In genomic region chr2:49042510-49042909, GRCh38 we compare ENCODE assay signal across 26 cellular contexts.
"Had no signal": no experiment of that assay in that cellular context is flagged by ENCODE, and none has a peak within 500 bp of the region (broad histone marks: within the 10 kb centered on the region; RNA-seq: fewer than 3 reads in every experiment).

No MANE protein-coding gene starts in this region.

- H3K36me3 Mint-ChIP-seq: activated naive CD8-positive, alpha-beta T cell treated with anti-CD3 and anti-CD28 coated beads, Interleukin-2, amount 10 ng/mL, durations not matched to agents 7 days and 5 days; natural killer cell treated with Interleukin-12 subunit alpha and Interleukin-12 subunit beta and Interleukin-15 and Interleukin-18, amount 100 ng/mL, for 72 hours; stimulated activated effector memory CD8-positive, alpha-beta T cell treated with anti-CD3 and anti-CD28 coated beads, Interleukin-12 subunit alpha, Interleukin-12 subunit beta, amount 100 ng/mL, for 72 hours had no signal

- H3K27me3 Mint-ChIP-seq: activated CD4-positive, alpha-beta memory T cell treated with anti-CD3 and anti-CD28 coated beads, Interleukin-2, amount 10 ng/mL, durations not matched to agents 7 days and 5 days; activated CD4-positive, alpha-beta T cell treated with anti-CD3 and anti-CD28 coated beads, Interleukin-2, amount 10 ng/mL, durations not matched to agents 24 days and 14 days; activated naive CD8-positive, alpha-beta T cell treated with anti-CD3 and anti-CD28 coated beads, Interleukin-2, amount 10 ng/mL, durations not matched to agents 7 days and 5 days; central memory CD8-positive, alpha-beta T cell; effector memory CD8-positive, alpha-beta T cell; natural killer cell treated with Interleukin-12 subunit alpha and Interleukin-12 subunit beta and Interleukin-15 and Interleukin-18, amount 100 ng/mL, for 72 hours; stimulated activated naive CD8-positive, alpha-beta T cell treated with anti-CD3 and anti-CD28 coated beads, Interleukin-15, amount 100 ng/mL, for 72 hours had no signal

- H3K4me1 ChIP-seq: breast epithelium, colonic mucosa, right lobe of liver, tibial artery had no signal

- ATAC-seq: activated CD4-positive, CD25-positive, alpha-beta regulatory T cell treated with anti-CD3 and anti-CD28 coated beads, Interleukin-2, amount 50 U/mL, for 24 hours; activated T-cell treated with anti-CD3 and anti-CD28 coated beads, Interleukin-2, amount 50 U/mL, for 72 hours; effector memory CD8-positive, alpha-beta T cell; esophagus mucosa; left ventricle myocardium superior; natural killer cell treated with Interleukin-12 subunit alpha and Interleukin-12 subunit beta and Interleukin-15 and Interleukin-18, amount 100 ng/mL, for 72 hours; right lobe of liver; stimulated activated effector memory CD8-positive, alpha-beta T cell treated with anti-CD3 and anti-CD28 coated beads, Interleukin-12 subunit alpha, Interleukin-12 subunit beta, amount 100 ng/mL, for 72 hours; stimulated activated naive CD8-positive, alpha-beta T cell treated with anti-CD3 and anti-CD28 coated beads, Interleukin-15, amount 100 ng/mL, for 72 hours had no signal

- H3K9me3 ChIP-seq: breast epithelium, colonic mucosa, right lobe of liver, tibial artery had no signal

- H3K4me1 Mint-ChIP-seq: activated CD4-positive, alpha-beta memory T cell treated with anti-CD3 and anti-CD28 coated beads, Interleukin-2, amount 10 ng/mL, durations not matched to agents 7 days and 5 days; activated CD4-positive, alpha-beta T cell treated with anti-CD3 and anti-CD28 coated beads, Interleukin-2, amount 10 ng/mL, durations not matched to agents 24 days and 14 days; activated naive CD8-positive, alpha-beta T cell treated with anti-CD3 and anti-CD28 coated beads, Interleukin-2, amount 10 ng/mL, durations not matched to agents 7 days and 5 days; central memory CD8-positive, alpha-beta T cell; stimulated activated effector memory CD8-positive, alpha-beta T cell treated with anti-CD3 and anti-CD28 coated beads, Interleukin-12 subunit alpha, Interleukin-12 subunit beta, amount 100 ng/mL, for 72 hours; stimulated activated naive CD8-positive, alpha-beta T cell treated with anti-CD3 and anti-CD28 coated beads, Interleukin-15, amount 100 ng/mL, for 72 hours had no signal

- H3K4me3 ChIP-seq: breast epithelium, colonic mucosa, dorsolateral prefrontal cortex, right lobe of liver, skin epidermis, tibial artery had no signal

- H3K27ac Mint-ChIP-seq: activated CD4-positive, alpha-beta memory T cell treated with anti-CD3 and anti-CD28 coated beads, Interleukin-2, amount 10 ng/mL, durations not matched to agents 7 days and 5 days; activated CD4-positive, alpha-beta T cell treated with anti-CD3 and anti-CD28 coated beads, Interleukin-2, amount 10 ng/mL, durations not matched to agents 24 days and 14 days; activated naive CD4-positive, alpha-beta T cell treated with anti-CD3 and anti-CD28 coated beads for 36 hours; activated naive CD8-positive, alpha-beta T cell treated with anti-CD3 and anti-CD28 coated beads, Interleukin-2, amount 10 ng/mL, durations not matched to agents 7 days and 5 days; activated T-cell treated with anti-CD3 and anti-CD28 coated beads, Interleukin-2, amount 50 U/mL, for 72 hours; effector memory CD8-positive, alpha-beta T cell; natural killer cell treated with Interleukin-12 subunit alpha and Interleukin-12 subunit beta and Interleukin-15 and Interleukin-18, amount 100 ng/mL, for 72 hours; stimulated activated effector memory CD8-positive, alpha-beta T cell treated with anti-CD3 and anti-CD28 coated beads, Interleukin-12 subunit alpha, Interleukin-12 subunit beta, amount 100 ng/mL, for 72 hours; stimulated activated naive CD8-positive, alpha-beta T cell treated with anti-CD3 and anti-CD28 coated beads, Interleukin-15, amount 100 ng/mL, for 72 hours had no signal

- H3K27me3 ChIP-seq: breast epithelium, colonic mucosa, right lobe of liver, tibial artery had no signal

- H3K4me3 Mint-ChIP-seq: activated CD4-positive, alpha-beta memory T cell treated with anti-CD3 and anti-CD28 coated beads, Interleukin-2, amount 10 ng/mL, durations not matched to agents 7 days and 5 days; activated CD4-positive, alpha-beta T cell treated with anti-CD3 and anti-CD28 coated beads, Interleukin-2, amount 10 ng/mL, durations not matched to agents 24 days and 14 days; activated naive CD4-positive, alpha-beta T cell treated with anti-CD3 and anti-CD28 coated beads for 36 hours; activated naive CD8-positive, alpha-beta T cell treated with anti-CD3 and anti-CD28 coated beads, Interleukin-2, amount 10 ng/mL, durations not matched to agents 7 days and 5 days; activated T-cell treated with anti-CD3 and anti-CD28 coated beads, Interleukin-2, amount 50 U/mL, for 72 hours; central memory CD8-positive, alpha-beta T cell; effector memory CD8-positive, alpha-beta T cell; natural killer cell treated with Interleukin-12 subunit alpha and Interleukin-12 subunit beta and Interleukin-15 and Interleukin-18, amount 100 ng/mL, for 72 hours; stimulated activated effector memory CD8-positive, alpha-beta T cell treated with anti-CD3 and anti-CD28 coated beads, Interleukin-12 subunit alpha, Interleukin-12 subunit beta, amount 100 ng/mL, for 72 hours; stimulated activated naive CD8-positive, alpha-beta T cell treated with anti-CD3 and anti-CD28 coated beads, Interleukin-15, amount 100 ng/mL, for 72 hours had no signal

- H3K9me3 Mint-ChIP-seq: activated CD4-positive, alpha-beta memory T cell treated with anti-CD3 and anti-CD28 coated beads, Interleukin-2, amount 10 ng/mL, durations not matched to agents 7 days and 5 days; activated CD4-positive, alpha-beta T cell treated with anti-CD3 and anti-CD28 coated beads, Interleukin-2, amount 10 ng/mL, durations not matched to agents 24 days and 14 days; activated naive CD8-positive, alpha-beta T cell treated with anti-CD3 and anti-CD28 coated beads, Interleukin-2, amount 10 ng/mL, durations not matched to agents 7 days and 5 days; stimulated activated naive CD8-positive, alpha-beta T cell treated with anti-CD3 and anti-CD28 coated beads, Interleukin-15, amount 100 ng/mL, for 72 hours had no signal

- H3K27ac ChIP-seq: breast epithelium, colonic mucosa, dorsolateral prefrontal cortex, right lobe of liver, skin epidermis, tibial artery had no signal

- H3K36me3 ChIP-seq: breast epithelium, colonic mucosa, right lobe of liver, tibial artery had no signal

- DNase-seq: activated CD4-positive, alpha-beta memory T cell treated with anti-CD3 and anti-CD28 coated beads, Interleukin-2, amount 10 ng/mL, durations not matched to agents 7 days and 5 days; activated CD4-positive, alpha-beta T cell treated with anti-CD3 and anti-CD28 coated beads, Interleukin-2, amount 10 ng/mL, durations not matched to agents 24 days and 14 days; activated effector memory CD4-positive, alpha-beta T cell treated with Interleukin-2 at 50 U/mL for 16 hours; activated naive CD4-positive, alpha-beta T cell treated with anti-CD3 and anti-CD28 coated beads for 36 hours; activated naive CD8-positive, alpha-beta T cell treated with anti-CD3 and anti-CD28 coated beads, Interleukin-2, amount 10 ng/mL, durations not matched to agents 7 days and 5 days; activated T-cell treated with anti-CD3 and anti-CD28 coated beads, Interleukin-2, amount 50 U/mL, for 72 hours; amniotic stem cell; colonic mucosa; dorsolateral prefrontal cortex; effector memory CD8-positive, alpha-beta T cell; glutamatergic neuron; hypothalamus; left ventricle myocardium superior; mammary epithelial cell; midbrain; right lobe of liver; stimulated activated CD4-positive, alpha-beta T cell treated with anti-CD3 and anti-CD28 coated beads, Interleukin-1b, Interleukin-23, amount 100 ng/mL, for 48 hours; stimulated activated naive CD8-positive, alpha-beta T cell treated with anti-CD3 and anti-CD28 coated beads, Interleukin-15, amount 100 ng/mL, for 72 hours; tibial artery had no signal
